Comparison of ENCODE assay signal across 9 cellular contexts in the genomic region with DNA sequence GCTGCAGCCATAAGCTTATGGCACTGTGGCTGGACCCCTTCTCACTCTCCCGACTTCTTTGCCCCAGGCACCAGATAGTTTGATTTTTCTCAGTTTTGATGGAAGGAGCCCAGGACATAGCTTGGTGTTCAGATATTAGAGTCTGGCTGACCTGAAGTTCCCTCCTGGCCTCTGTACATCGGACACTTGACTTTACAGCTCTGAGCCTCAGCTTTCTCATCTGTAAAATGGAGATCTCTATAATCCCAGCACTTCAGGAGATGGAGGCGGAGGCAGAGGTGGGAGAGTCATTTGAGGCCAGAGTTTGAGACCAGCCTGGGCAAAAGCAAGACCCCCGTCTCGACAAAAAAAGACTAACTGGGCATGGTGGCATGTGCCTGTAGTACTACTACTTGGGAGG. TPM values are rescaled to one million over a fixed set of nuclear protein-coding genes. Genes with fewer than 3 reads are reported as not detected.
A peak's percentile ranks its signal among the peaks of the same experiment; 100 is the strongest.
DNase-seq lines count a peak whose midpoint lies in the region; FAIRE-seq and TF ChIP-seq lines count a peak whose summit lies in the region.
"Had no signal": no experiment of that assay in that cellular context is flagged by ENCODE, and none has a peak within 500 bp of the region (broad histone marks: within the 10 kb centered on the region; RNA-seq: fewer than 3 reads in every experiment).

No MANE protein-coding gene starts in this region.

- H3K9me3 ChIP-seq in ectodermal cell (ENCODE audit: control insufficient read depth, low read length) = no peaks in the 10 kb centered on the region

- CTCF ChIA-PET in BJ (lab: Yijun Ruan, JAX) = interaction anchor here (1.1 kb wide), 1 partner anchor 166 kb away, joined by 4 read pairs; a partner anchor contains a TSS

- peak overlapping the region; percentile 86 for H3K4me3 Mint-ChIP-seq in nephron progenitor cell

- H3K27me3 ChIP-seq in BJ (ENCODE audit: control insufficient read depth, insufficient read depth, low read length) (no peaks in the 10 kb centered on the region), ectodermal cell (ENCODE audit: control insufficient read depth, insufficient read depth, low read length, poor library complexity, severe bottlenecking) (peaks cover 9% of the 10 kb centered on the region)

- H3K4me1 Mint-ChIP-seq in nephron progenitor cell = peaks cover 11% of the 10 kb centered on the region

- DNase-seq in BJ (ENCODE audit: low read depth) (no peak), LNCaP clone FGC (ENCODE audit: low read depth) (no peak), nephron progenitor cell (no peak), H54 (ENCODE audit: insufficient read length, low spot score) (no peak), cerebellar cortex (ENCODE audit: low spot score) (no peak), inferior parietal cortex (ENCODE audit: extremely low spot score) (no peak), cerebellar nuclear complex (lab: John Stamatoyannopoulos, UW) (no peak)

- WGBS in ectodermal cell, 2 experiments = 94 to 96% methylated on average over 5 of the region's 5 CpGs

- no peak for TF ChIP-seq POLR2A in H54 (IDR thresholded peaks at IDR 0.05; ENCODE audit: low read depth, low read length)

- peaks cover 3% of the 10 kb centered on the region for H3K9me3 Mint-ChIP-seq in nephron progenitor cell

- TF ChIP-seq CTCF in BJ (IDR thresholded peaks at IDR 0.05; ENCODE audit: insufficient read depth, low read depth, low read length) (no peak), LNCaP clone FGC (IDR thresholded peaks at IDR 0.05; ENCODE audit: control insufficient read depth, extremely low read depth, insufficient read depth) (no peak), nephron progenitor cell (IDR thresholded peaks at IDR 0.05) (no peak)

- H3K27me3 Mint-ChIP-seq in nephron progenitor cell (ENCODE audit: low read depth, poor library complexity) = no peaks in the 10 kb centered on the region

- H3K27ac Mint-ChIP-seq in nephron progenitor cell = no peak overlapping the region

- POLR2A ChIA-PET in BJ (lab: Charles Lee) = no interaction called here

- H3K36me3 ChIP-seq in BJ (ENCODE audit: control insufficient read depth, insufficient read depth, low read length) = peaks cover 2% of the 10 kb centered on the region; the same call in 1 of the 2 replicates
- H3K36me3 ChIP-seq in ectodermal cell (ENCODE audit: control insufficient read depth, insufficient read depth, low read length) = no peaks in the 10 kb centered on the region

- no peak overlapping the region for H3K27ac ChIP-seq in ectodermal cell (ENCODE audit: insufficient read depth, low read depth, low read length, poor library complexity, severe bottlenecking)

- peaks cover 8% of the 10 kb centered on the region for H3K36me3 Mint-ChIP-seq in nephron progenitor cell (ENCODE audit: low read depth)

- H3K4me3 ChIP-seq in BJ (ENCODE audit: low read depth, low read length) (peak overlapping the region; percentile 99), LNCaP clone FGC (ENCODE audit: low read depth, low read length) (peak overlapping the region; percentile 89), ectodermal cell (ENCODE audit: insufficient read depth, low read depth, low read length) (peak overlapping the region; percentile 72)

- no peak for FAIRE-seq in H54 (lab: Jason Lieb, UNC)
- FAIRE-seq: colon had no signal

- H3K4me1 ChIP-seq in ectodermal cell (ENCODE audit: control insufficient read depth, insufficient read depth, low read length) = no peaks in the 10 kb centered on the region

RNA-seq across cellular contexts. Expression of a gene that starts 0.9 kb away (rescaled TPM):
- polyA plus RNA-seq in BJ (2011; rRNA removed) = 8.0 and 13.1 TPM in 2 replicates
- 12.6 and 14.4 TPM in 2 replicates for polyA minus RNA-seq in BJ (2011; rRNA and poly(A)+ RNA removed)
- polyA plus RNA-seq in ectodermal cell (2013, experiment 1 of 4) = 33.5 TPM
- polyA plus RNA-seq in ectodermal cell (2013, experiment 2 of 4) = 23.8 TPM
- polyA plus RNA-seq in ectodermal cell (2013, experiment 3 of 4) = 23.9 TPM
- 25.9 TPM for polyA plus RNA-seq in ectodermal cell (2013, experiment 4 of 4)

RNA-seq across cellular contexts. Expression of a gene that starts 1.0 kb away (rescaled TPM):
- polyA plus RNA-seq in BJ (2011; rRNA removed) = 0.38 and 0.94 TPM in 2 replicates
- polyA minus RNA-seq in BJ (2011; rRNA and poly(A)+ RNA removed) = 1.5 TPM in 1 of 2 replicates, not detected in the other
- polyA plus RNA-seq in ectodermal cell (2013, experiment 1 of 4) = 5.8 TPM
- polyA plus RNA-seq in ectodermal cell (2013, experiment 2 of 4) = 4.4 TPM
- 2.7 TPM for polyA plus RNA-seq in ectodermal cell (2013, experiment 3 of 4)
- polyA plus RNA-seq in ectodermal cell (2013, experiment 4 of 4) = 2.4 TPM

RNA-seq across cellular contexts. Expression of a gene that starts 30.0 kb away (rescaled TPM):
- polyA plus RNA-seq in BJ (2011; rRNA removed) = 0.20 and 0.55 TPM in 2 replicates
- polyA minus RNA-seq in BJ (2011; rRNA and poly(A)+ RNA removed) = 0.52 TPM in 1 of 2 replicates, not detected in the other
- polyA plus RNA-seq in ectodermal cell (2013, experiment 1 of 4) = not detected
- not detected for polyA plus RNA-seq in ectodermal cell (2013, experiment 2 of 4)
- polyA plus RNA-seq in ectodermal cell (2013, experiment 3 of 4) = not detected
- polyA plus RNA-seq in ectodermal cell (2013, experiment 4 of 4) = not detected

RNA-seq across cellular contexts. Expression of a gene that starts 31.3 kb away (rescaled TPM):
- 12.5 and 18.6 TPM in 2 replicates for polyA plus RNA-seq in BJ (2011; rRNA removed)
- 5.2 and 5.5 TPM in 2 replicates for polyA minus RNA-seq in BJ (2011; rRNA and poly(A)+ RNA removed)
- 8.7 TPM for polyA plus RNA-seq in ectodermal cell (2013, experiment 1 of 4)
- polyA plus RNA-seq in ectodermal cell (2013, experiment 2 of 4) = 7.2 TPM
- polyA plus RNA-seq in ectodermal cell (2013, experiment 3 of 4) = 7.3 TPM
- polyA plus RNA-seq in ectodermal cell (2013, experiment 4 of 4) = 6.3 TPM

RNA-seq across cellular contexts. Expression of a gene that starts 45.4 kb away (rescaled TPM):
- polyA plus RNA-seq in BJ (2011; rRNA removed) = 11.0 and 20.0 TPM in 2 replicates
- polyA minus RNA-seq in BJ (2011; rRNA and poly(A)+ RNA removed) = 13.5 and 15.2 TPM in 2 replicates
- 82.2 TPM for polyA plus RNA-seq in ectodermal cell (2013, experiment 1 of 4)
- 80.5 TPM for polyA plus RNA-seq in ectodermal cell (2013, experiment 2 of 4)
- 62.6 TPM for polyA plus RNA-seq in ectodermal cell (2013, experiment 3 of 4)
- polyA plus RNA-seq in ectodermal cell (2013, experiment 4 of 4) = 62.7 TPM
